17 cellular contexts compared by ENCODE assay signal in genomic region chr4:78561677-78562076, GRCh38. TPM values are rescaled to one million over a fixed set of nuclear protein-coding genes. Genes with fewer than 3 reads are reported as not detected.
DNase-seq lines count a peak whose midpoint lies in the region; ATAC-seq and TF ChIP-seq lines count a peak whose summit lies in the region.
"Had no signal": no experiment of that assay in that cellular context is flagged by ENCODE, and none has a peak within 500 bp of the region (broad histone marks: within the 10 kb centered on the region; RNA-seq: fewer than 3 reads in every experiment).

No MANE protein-coding gene starts in this region.

- TF ChIP-seq CTCF in chondrocyte (IDR thresholded peaks at IDR 0.05), result no peak
- no peak for TF ChIP-seq CTCF in mesothelial cell of epicardium (IDR thresholded peaks at IDR 0.05; ENCODE audit: unreplicated experiment)
- no peak for TF ChIP-seq CTCF in upper lobe of left lung (IDR thresholded peaks at IDR 0.05)

- H3K27me3 Mint-ChIP-seq in chondrocyte (ENCODE audit: low read depth) (no peaks in the 10 kb centered on the region), mesothelial cell of epicardium (ENCODE audit: low read depth) (no peaks in the 10 kb centered on the region)

- H3K4me3 Mint-ChIP-seq in chondrocyte (ENCODE audit: unreplicated experiment), result no peak overlapping the region
- H3K4me3 Mint-ChIP-seq in mesothelial cell of epicardium, result no peak overlapping the region
- H3K4me3 Mint-ChIP-seq: activated CD4-positive, alpha-beta T cell treated with anti-CD3 and anti-CD28 coated beads, Interleukin-2, amount 10 ng/mL, durations not matched to agents 7 days and 5 days; stimulated activated naive CD8-positive, alpha-beta T cell treated with anti-CD3 and anti-CD28 coated beads, Interleukin-15, Interleukin-2, amounts not matched to agents 100 ng/mL and 50 ng/mL, for 24 hours had no signal

- DNase-seq in SIG-M5 treated with dmso at 0.1 percent for 504 hours (lab: John Stamatoyannopoulos, UW; ENCODE audit: unreplicated experiment) (peak; percentile 21), SIG-M5 (lab: John Stamatoyannopoulos, UW) (no peak), chondrocyte (ENCODE audit: low spot score) (no peak), mesothelial cell of epicardium (ENCODE audit: low spot score in 2 of 2, unreplicated experiment in 2 of 2) (no peak), upper lobe of left lung (no peak), NCI-H1092 treated with DMSO at 0.1 percent for 48 hours (lab: John Stamatoyannopoulos, UW) (no peak), NOMO-1 treated with DMSO at 0.1 percent for 48 hours (lab: John Stamatoyannopoulos, UW; ENCODE audit: unreplicated experiment) (no peak)
- DNase-seq: 8988T; activated CD4-positive, alpha-beta T cell treated with anti-CD3 and anti-CD28 coated beads, Interleukin-2, amount 10 ng/mL, durations not matched to agents 7 days and 5 days; activated T-cell treated with anti-CD3 and anti-CD28 coated beads, Interleukin-2, amount 50 U/mL, for 48 hours; Karpas-422; NCI-H1694; NCI-H524; right lobe of liver had no signal

- H3K36me3 Mint-ChIP-seq in chondrocyte (ENCODE audit: low read depth), result no peaks in the 10 kb centered on the region
- peaks cover 4% of the 10 kb centered on the region for H3K36me3 Mint-ChIP-seq in mesothelial cell of epicardium

- TF ChIP-seq POLR2A in upper lobe of left lung (IDR thresholded peaks at IDR 0.05), result no peak

- H3K27ac ChIP-seq in upper lobe of left lung, result peak overlapping the region; percentile 15 to 38 (median 28)
- H3K27ac ChIP-seq: coronary artery, right lobe of liver had no signal

- peak in 1 of 2 donors; percentile 13 for ATAC-seq in upper lobe of left lung (ENCODE audit: low FRiP score in 2 of 2)
- no peak for ATAC-seq in HG03460 (IDR thresholded peaks at IDR 0.05; ENCODE audit: unreplicated experiment)

- no peaks in the 10 kb centered on the region for H3K9me3 Mint-ChIP-seq in chondrocyte (ENCODE audit: low read depth)
- H3K9me3 Mint-ChIP-seq in mesothelial cell of epicardium, result no peaks in the 10 kb centered on the region
- H3K9me3 Mint-ChIP-seq: activated CD4-positive, alpha-beta T cell treated with anti-CD3 and anti-CD28 coated beads, Interleukin-2, amount 10 ng/mL, durations not matched to agents 7 days and 5 days; stimulated activated naive CD8-positive, alpha-beta T cell treated with anti-CD3 and anti-CD28 coated beads, Interleukin-15, Interleukin-2, amounts not matched to agents 100 ng/mL and 50 ng/mL, for 24 hours had no signal

- no peak overlapping the region for H3K4me3 ChIP-seq in upper lobe of left lung
- H3K4me3 ChIP-seq: coronary artery, right lobe of liver had no signal

- no peaks in the 10 kb centered on the region for H3K27me3 ChIP-seq in upper lobe of left lung
- H3K27me3 ChIP-seq: right lobe of liver had no signal

- H3K4me1 ChIP-seq in upper lobe of left lung, result peaks cover 29 to 55% (median 53%) of the 10 kb centered on the region in 4 donors

- H3K4me1 Mint-ChIP-seq in chondrocyte (ENCODE audit: low read depth) (peaks cover 57% of the 10 kb centered on the region), mesothelial cell of epicardium (peaks cover 64% of the 10 kb centered on the region)
- H3K4me1 Mint-ChIP-seq: activated CD4-positive, alpha-beta T cell treated with anti-CD3 and anti-CD28 coated beads, Interleukin-2, amount 10 ng/mL, durations not matched to agents 7 days and 5 days had no signal

- H3K27ac Mint-ChIP-seq in chondrocyte (ENCODE audit: unreplicated experiment), result peak overlapping the region; percentile 73
- peak overlapping the region; percentile 91 for H3K27ac Mint-ChIP-seq in mesothelial cell of epicardium
- H3K27ac Mint-ChIP-seq: activated CD4-positive, alpha-beta T cell treated with anti-CD3 and anti-CD28 coated beads, Interleukin-2, amount 10 ng/mL, durations not matched to agents 7 days and 5 days; stimulated activated naive CD8-positive, alpha-beta T cell treated with anti-CD3 and anti-CD28 coated beads, Interleukin-15, Interleukin-2, amounts not matched to agents 100 ng/mL and 50 ng/mL, for 24 hours had no signal

- peaks cover 0 to 4% (median 0%) of the 10 kb centered on the region in 4 donors for H3K36me3 ChIP-seq in upper lobe of left lung
- H3K36me3 ChIP-seq: right lobe of liver had no signal

- H3K9me3 ChIP-seq in upper lobe of left lung, result no peaks in the 10 kb centered on the region
- H3K9me3 ChIP-seq: right lobe of liver had no signal

- TF ChIP-seq EP300 in upper lobe of left lung (IDR thresholded peaks at IDR 0.05), result no peak

RNA-seq across cellular contexts. Expression of gene ANXA3, which starts 10.1 kb away (rescaled TPM):
- total RNA-seq in chondrocyte (3.7 to 22.0 TPM (median 21.9 TPM) in 3 replicates), mesothelial cell of epicardium (86.1 to 90.2 TPM (median 87.2 TPM) in 3 replicates), upper lobe of left lung (100 to 1,000 TPM; 113 to 484 (median 269) TPM)
